8 cellular contexts compared by ENCODE assay signal in the genomic region with DNA sequence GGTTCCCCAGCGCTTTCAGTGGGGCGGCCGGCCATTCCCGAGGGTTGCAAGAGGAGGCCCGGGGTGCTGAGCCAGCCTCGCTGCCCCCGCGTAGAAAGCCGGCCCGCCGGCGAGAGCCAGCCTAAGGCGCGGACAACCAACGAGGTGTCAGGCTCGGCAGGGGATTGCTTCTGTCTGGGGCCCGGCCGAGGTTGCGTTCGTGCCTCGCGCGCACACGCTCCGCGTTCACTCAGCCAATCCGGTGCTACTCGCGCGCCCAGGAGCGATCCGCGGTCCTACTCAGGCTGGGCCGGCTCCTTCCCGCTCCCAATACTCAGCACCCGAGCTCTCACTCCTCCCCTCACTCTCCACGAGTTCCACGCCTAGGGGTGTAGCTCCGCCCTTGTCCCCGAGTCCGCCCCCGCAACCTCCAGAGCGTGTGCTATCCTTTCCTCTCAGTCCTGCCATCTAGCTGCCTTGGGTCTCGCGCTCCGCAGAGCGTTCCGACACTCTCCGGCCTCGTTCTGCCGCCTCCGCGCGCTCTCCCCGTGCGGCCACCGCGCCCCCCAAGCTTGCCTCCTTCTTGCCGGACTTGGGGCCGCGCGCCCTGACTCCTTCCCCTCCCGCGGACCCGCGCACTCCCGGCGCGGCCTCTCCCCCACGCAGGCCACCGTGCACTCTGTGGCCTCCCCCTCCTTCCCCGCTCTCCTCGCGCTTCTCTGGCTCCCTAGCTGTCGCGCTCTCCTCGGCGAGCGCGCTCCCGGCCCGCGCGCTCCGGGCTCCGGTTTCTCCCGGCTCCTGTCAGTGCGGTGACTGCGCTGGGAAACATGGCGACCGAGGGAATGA. TPM values are rescaled to one million over a fixed set of nuclear protein-coding genes. Genes with fewer than 3 reads are reported as not detected.
DNase-seq lines count a peak whose midpoint lies in the region; ATAC-seq, FAIRE-seq and TF ChIP-seq lines count a peak whose summit lies in the region.

Gene GPHN (plus strand): TSS at position 426 of the 825 bp plus-strand sequence.

- H3K4me3 ChIP-seq in A549, result peak within 1 kb of the TSS; percentile 76

- 2% methylated on average over 40 of the region's 91 CpGs for WGBS in A549 (ENCODE audit: missing lambda C conversion rate)

- peak; percentile 88 for TF ChIP-seq POLR2A in A549 (IDR thresholded peaks at IDR 0.05; ENCODE audit: low read length)

- TF ChIP-seq EP300 in A549 (IDR thresholded peaks at IDR 0.05), result no peak

- peaks cover 11% of the 10 kb centered on the region; the same call in 2 of the 3 replicates for H3K4me1 ChIP-seq in A549

- no peaks in the 10 kb centered on the region for H3K9me3 ChIP-seq in A549

- DNase-seq in A549 (ENCODE audit: low read depth in 1 of 2, low spot score in 1 of 2) (peak; percentile 87 to 98), NCI-H2171 treated with DMSO at 0.1 percent for 48 hours (lab: John Stamatoyannopoulos, UW) (peak; percentile 99), inferior parietal cortex (ENCODE audit: extremely low spot score) (peak; percentile 94)
- DNase-seq in activated CD4-positive, CD25-positive, alpha-beta regulatory T cell (lab: John Stamatoyannopoulos, UW), result peak; percentile 71 to 76 (median 73)
- peak; percentile 86 for DNase-seq in central memory CD4-positive, alpha-beta T cell
- DNase-seq in stimulated activated CD4-positive, alpha-beta T cell treated with anti-CD3 and anti-CD28 coated beads, Interleukin-12 subunit alpha, Interleukin-12 subunit beta, amount 100 ng/mL, for 24 hours (ENCODE audit: low read depth in 2 of 2), result peak; percentile 83 to 87

- H3K4me2 ChIP-seq in A549, result peak within 1 kb of the TSS; percentile 95

- TF ChIP-seq RAD21 in A549 (conservative IDR thresholded peaks at IDR 0.05 in 1 of 2, IDR thresholded peaks at IDR 0.05 in 1 of 2), result no peak; a peak in 1 of 5 replicates

- CTCF ChIA-PET in A549 (lab: Yijun Ruan, JAX), result interaction anchor here (0.6 to 2.1 kb wide), 9 partner anchors 9 to 778 kb away, joined by 3 to 12 read pairs (median 3); no protein-coding TSS in a partner anchor

- TF ChIP-seq CTCF in A549 (IDR thresholded peaks at IDR 0.05), result no peak

- ATAC-seq in A549 (peak; percentile 94 to 98), GM18858 (IDR thresholded peaks at IDR 0.05; ENCODE audit: unreplicated experiment) (peak; percentile 77), HG03095 (IDR thresholded peaks at IDR 0.05; ENCODE audit: unreplicated experiment) (peak; percentile 76)

- FAIRE-seq in A549 (lab: Jason Lieb, UNC), result peak; percentile 43

- POLR2A ChIA-PET in A549 (lab: Yijun Ruan, JAX), result interaction anchor here (0.8 to 2.3 kb wide), 8 partner anchors 11 to 852 kb away, joined by 3 to 11 read pairs (median 6); partner anchors contain the start of genes ATP6V1D, EIF2S1 and PALS1

- peak within 1 kb of the TSS; percentile 76 to 94 for H3K27ac ChIP-seq in A549

TF ChIP-seq in A549, 52 proteins besides CTCF, POLR2A, EP300 and RAD21:
- TF ChIP-seq HOXB5 (CRISPR knock-in tag; IDR thresholded peaks at IDR 0.05) (0 out of 2 replicates have a peak, but pooled peaks have one; percentile 17), REST (IDR thresholded peaks at IDR 0.05) (0 out of 2 replicates have a peak, but pooled peaks have one; percentile 9), JUN (IDR thresholded peaks at IDR 0.05) (peak; percentile 43 to 86; a peak in 4 of 5 replicates), E2F6 (IDR thresholded peaks at IDR 0.05; ENCODE audit: borderline replicate concordance, low read depth) (peak; percentile 86), KDM5A (IDR thresholded peaks at IDR 0.05) (peak; percentile 35; the same call in 1 of the 2 replicates), TFCP2L1 (CRISPR knock-in tag; IDR thresholded peaks at IDR 0.05) (peak; percentile 81; the same call in 1 of the 2 replicates), NPAS2 (CRISPR knock-in tag; IDR thresholded peaks at IDR 0.05; ENCODE audit: borderline replicate concordance) (no peak), MYC (IDR thresholded peaks at IDR 0.05; ENCODE audit: borderline replicate concordance, low read length) (peak; percentile 27; the same call in 1 of the 2 replicates), FOSB (CRISPR knock-in tag; IDR thresholded peaks at IDR 0.05) (no peak), PHF8 (IDR thresholded peaks at IDR 0.05; ENCODE audit: borderline replicate concordance, low read depth) (peak; percentile 75)
- TF ChIP-seq, protein P1, sequence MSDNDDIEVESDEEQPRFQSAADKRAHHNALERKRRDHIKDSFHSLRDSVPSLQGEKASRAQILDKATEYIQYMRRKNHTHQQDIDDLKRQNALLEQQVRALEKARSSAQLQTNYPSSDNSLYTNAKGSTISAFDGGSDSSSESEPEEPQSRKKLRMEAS (IDR thresholded peaks at IDR 0.05), result peak; percentile 93
- TF ChIP-seq, protein P2, sequence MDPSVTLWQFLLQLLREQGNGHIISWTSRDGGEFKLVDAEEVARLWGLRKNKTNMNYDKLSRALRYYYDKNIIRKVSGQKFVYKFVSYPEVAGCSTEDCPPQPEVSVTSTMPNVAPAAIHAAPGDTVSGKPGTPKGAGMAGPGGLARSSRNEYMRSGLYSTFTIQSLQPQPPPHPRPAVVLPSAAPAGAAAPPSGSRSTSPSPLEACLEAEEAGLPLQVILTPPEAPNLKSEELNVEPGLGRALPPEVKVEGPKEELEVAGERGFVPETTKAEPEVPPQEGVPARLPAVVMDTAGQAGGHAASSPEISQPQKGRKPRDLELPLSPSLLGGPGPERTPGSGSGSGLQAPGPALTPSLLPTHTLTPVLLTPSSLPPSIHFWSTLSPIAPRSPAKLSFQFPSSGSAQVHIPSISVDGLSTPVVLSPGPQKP (IDR thresholded peaks at IDR 0.05; ENCODE audit: low read depth, low read length), result no peak
TF ChIP-seq in A549: peak in this region for 9.

RNA-seq across cellular contexts. Expression of gene GPHN, which starts in this region (rescaled TPM):
- polyA plus RNA-seq in A549 (2011; rRNA removed) (15.5 and 17.6 TPM in 2 replicates), A549 (2017; fragmentation: RNase III; extraction: RNeasy Plus Mini Kit Qiagen cat#74134 plus additional on column Dnase treatment) (12.7 to 16.3 TPM (median 12.8 TPM) in 3 replicates)
- 7.9 and 9.7 TPM in 2 replicates for polyA plus RNA-seq in A549 (2012; cell fraction: cytosol; rRNA removed)
- polyA plus RNA-seq in A549 (2012; cell fraction: nucleus; rRNA removed), result 9.4 and 10.4 TPM in 2 replicates
- polyA minus RNA-seq in A549 (2011; rRNA and poly(A)+ RNA removed), result 28.8 and 34.9 TPM in 2 replicates

Comparison
In these comparisons a context has a peak if more than half of its experiments do, and no peak if none do; other contexts are left out.
1. Peak in every context shown above with its lines: DNase-seq, ATAC-seq, H3K4me3 ChIP-seq and H3K27ac ChIP-seq.